ENCODE assay signal across 40 cellular contexts in the genomic region with DNA sequence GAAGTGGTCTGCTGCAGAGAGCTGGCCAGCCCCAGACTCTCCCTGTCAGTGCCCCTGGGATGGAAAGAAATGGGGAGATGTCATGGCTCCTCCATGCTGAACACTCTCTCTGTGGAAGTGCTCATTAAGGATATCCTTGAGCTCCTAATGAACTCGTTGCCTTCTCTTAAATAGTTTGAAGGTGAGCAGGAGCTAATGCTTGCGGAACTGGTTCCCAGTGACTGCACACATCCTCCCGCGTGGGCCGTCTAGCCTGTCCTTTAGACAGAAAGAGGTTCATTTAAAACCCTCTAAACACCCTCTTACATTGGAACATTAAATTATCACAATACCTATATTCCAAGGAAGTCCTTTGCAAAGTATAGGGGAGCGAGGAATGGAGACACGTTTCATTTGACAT. TPM values are rescaled to one million over a fixed set of nuclear protein-coding genes. Genes with fewer than 3 reads are reported as not detected.
"Had no signal": no experiment of that assay in that cellular context is flagged by ENCODE, and none has a peak within 500 bp of the region (broad histone marks: within the 10 kb centered on the region; RNA-seq: fewer than 3 reads in every experiment).

No MANE protein-coding gene starts in this region.

- H3K9me3 Mint-ChIP-seq: activated naive CD4-positive, alpha-beta T cell treated with anti-CD3 and anti-CD28 coated beads, Interleukin-2, amount 50 U/mL, for 24 hours had no signal

- ATAC-seq: activated CD4-positive, CD25-positive, alpha-beta regulatory T cell treated with anti-CD3 and anti-CD28 coated beads, Interleukin-2, amount 50 U/mL, for 24 hours; activated CD8-positive, alpha-beta T cell treated with anti-CD3 and anti-CD28 coated beads for 36 hours; activated naive CD8-positive, alpha-beta T cell treated with anti-CD3 and anti-CD28 coated beads, Interleukin-2, amount 50 U/mL, for 24 hours; activated T-cell treated with anti-CD3 and anti-CD28 coated beads, Interleukin-2, amount 50 U/mL, for 4 hours; activated T-helper 17 cell treated with anti-CD3 and anti-CD28 coated beads, Interleukin-2, amount 50 U/mL, for 72 hours; body of pancreas; gastroesophageal sphincter; heart right ventricle; T-cell had no signal

- H3K27me3 Mint-ChIP-seq: activated B cell treated with CpG ODN at 0.5 μM for 24 hours; activated CD8-positive, alpha-beta T cell treated with anti-CD3 and anti-CD28 coated beads for 36 hours; activated naive CD4-positive, alpha-beta T cell treated with anti-CD3 and anti-CD28 coated beads, Interleukin-2, amount 50 U/mL, for 24 hours; activated naive CD8-positive, alpha-beta T cell treated with anti-CD3 and anti-CD28 coated beads for 36 hours; activated naive CD8-positive, alpha-beta T cell treated with anti-CD3 and anti-CD28 coated beads, Interleukin-2, amount 50 U/mL, for 24 hours had no signal

- H3K9me3 ChIP-seq: adrenal gland, body of pancreas, colonic mucosa, esophagus squamous epithelium, gastroesophageal sphincter had no signal

- H3K27ac ChIP-seq: body of pancreas, cardiac muscle cell, colonic mucosa, esophagus squamous epithelium, gastroesophageal sphincter, heart right ventricle, WERI-Rb-1 had no signal

- H3K36me3 ChIP-seq: adrenal gland, cardiac muscle cell, colonic mucosa, esophagus squamous epithelium, gastroesophageal sphincter, heart right ventricle, WERI-Rb-1 had no signal

- FAIRE-seq: endometrium, endothelial cell of umbilical vein had no signal

- H3K4me1 Mint-ChIP-seq: activated naive CD4-positive, alpha-beta T cell treated with anti-CD3 and anti-CD28 coated beads, Interleukin-2, amount 50 U/mL, for 24 hours; activated T-helper 17 cell treated with anti-CD3 and anti-CD28 coated beads, Interleukin-2, amount 50 U/mL, for 72 hours had no signal

- H3K4me1 ChIP-seq: colonic mucosa, gastroesophageal sphincter, heart right ventricle had no signal

- H3K4me3 Mint-ChIP-seq: activated B cell treated with CpG ODN at 0.5 μM for 24 hours; activated CD8-positive, alpha-beta T cell treated with anti-CD3 and anti-CD28 coated beads for 36 hours; activated naive CD4-positive, alpha-beta T cell treated with anti-CD3 and anti-CD28 coated beads for 36 hours; activated naive CD4-positive, alpha-beta T cell treated with anti-CD3 and anti-CD28 coated beads, Interleukin-2, amount 50 U/mL, for 24 hours; activated naive CD8-positive, alpha-beta T cell treated with anti-CD3 and anti-CD28 coated beads for 36 hours; activated naive CD8-positive, alpha-beta T cell treated with anti-CD3 and anti-CD28 coated beads, Interleukin-2, amount 50 U/mL, for 24 hours; activated T-cell treated with anti-CD3 and anti-CD28 coated beads, Interleukin-2, amount 50 U/mL, for 4 hours; activated T-helper 17 cell treated with anti-CD3 and anti-CD28 coated beads, Interleukin-2, amount 50 U/mL, for 72 hours; T-cell; T-helper 1 cell treated with Interleukin-12 subunit alpha and Interleukin-12 subunit beta and Interleukin-4 antibody, amounts not matched to agents 30 μg/mL and 1 μg/mL, for 36 hours had no signal

- H3K27me3 ChIP-seq: adrenal gland, body of pancreas, cardiac muscle cell, colonic mucosa, esophagus squamous epithelium, gastroesophageal sphincter had no signal

- H3K4me3 ChIP-seq: adrenal gland, body of pancreas, cardiac muscle cell, colonic mucosa, esophagus squamous epithelium, gastroesophageal sphincter, heart right ventricle had no signal

- DNase-seq: activated B cell treated with CpG ODN at 0.5 μM for 24 hours; activated CD4-positive, alpha-beta T cell treated with anti-CD3 and anti-CD28 coated beads for 48 hours; activated CD4-positive, alpha-beta T cell treated with anti-CD3 and anti-CD28 coated beads, Interleukin-2, amount 50 U/mL, for 1 hour; activated CD4-positive, alpha-beta T cell treated with anti-CD3 and anti-CD28 coated beads, Interleukin-2, amount 50 U/mL, for 48 hours; activated CD8-positive, alpha-beta memory T cell treated with anti-CD3 and anti-CD28 coated beads for 24 hours; activated CD8-positive, alpha-beta T cell treated with anti-CD3 and anti-CD28 coated beads for 36 hours; activated effector memory CD4-positive, alpha-beta T cell treated with Interleukin-2 at 50 U/mL for 16 hours; activated gamma-delta T cell treated with Interleukin-2 at 50 U/mL for 16 hours; activated naive CD4-positive, alpha-beta T cell treated with anti-CD3 and anti-CD28 coated beads for 36 hours; activated naive CD8-positive, alpha-beta T cell treated with anti-CD3 and anti-CD28 coated beads for 36 hours; activated naive CD8-positive, alpha-beta T cell treated with anti-CD3 and anti-CD28 coated beads, Interleukin-2, amount 50 U/mL, for 24 hours; activated T-cell treated with anti-CD3 and anti-CD28 coated beads, Interleukin-2, amount 50 U/mL, for 4 hours; adrenal gland; amygdala; aorta; body of pancreas; central memory CD4-positive, alpha-beta T cell; cerebellar nuclear complex; colonic mucosa; effector CD8-positive, alpha-beta T cell; erythroblast; esophagus squamous epithelium; foreskin melanocyte; heart right ventricle; T-cell; T-helper 9 cell; WERI-Rb-1 had no signal

- H3K27ac Mint-ChIP-seq: activated B cell treated with CpG ODN at 0.5 μM for 24 hours; activated CD8-positive, alpha-beta T cell treated with anti-CD3 and anti-CD28 coated beads for 36 hours; activated naive CD4-positive, alpha-beta T cell treated with anti-CD3 and anti-CD28 coated beads for 36 hours; activated naive CD4-positive, alpha-beta T cell treated with anti-CD3 and anti-CD28 coated beads, Interleukin-2, amount 50 U/mL, for 24 hours; activated naive CD8-positive, alpha-beta T cell treated with anti-CD3 and anti-CD28 coated beads for 36 hours; activated naive CD8-positive, alpha-beta T cell treated with anti-CD3 and anti-CD28 coated beads, Interleukin-2, amount 50 U/mL, for 24 hours; activated T-helper 17 cell treated with anti-CD3 and anti-CD28 coated beads, Interleukin-2, amount 50 U/mL, for 72 hours; T-cell; T-helper 1 cell treated with Interleukin-12 subunit alpha and Interleukin-12 subunit beta and Interleukin-4 antibody, amounts not matched to agents 30 μg/mL and 1 μg/mL, for 36 hours had no signal

- H3K36me3 Mint-ChIP-seq: activated naive CD4-positive, alpha-beta T cell treated with anti-CD3 and anti-CD28 coated beads, Interleukin-2, amount 50 U/mL, for 24 hours; T-cell had no signal

RNA-seq across cellular contexts. Expression of gene WDR64, which starts 5.9 kb away (rescaled TPM):
- total RNA-seq: activated CD8-positive, alpha-beta T cell treated with anti-CD3 and anti-CD28 coated beads for 36 hours; activated naive CD4-positive, alpha-beta T cell treated with anti-CD3 and anti-CD28 coated beads for 36 hours; activated T-helper 17 cell treated with anti-CD3 and anti-CD28 coated beads, Interleukin-2, amount 50 U/mL, for 72 hours; aorta; body of pancreas; cardiac muscle cell; colonic mucosa; dermis microvascular lymphatic vessel endothelial cell; endothelial cell of umbilical vein; esophagus squamous epithelium; fibroblast of lung; fibroblast of villous mesenchyme; glomerular endothelial cell; T-helper 2 cell treated with Interferon-gamma antibody and Interleukin-4, amounts not matched to agents 100 ng/mL and 5 ng/mL, for 36 hours had no signal
- polyA plus RNA-seq: aorta, cardiac muscle cell, endothelial cell of umbilical vein, fibroblast of lung, heart right ventricle had no signal
